23 cellular contexts compared by ENCODE assay signal in the genomic region with DNA sequence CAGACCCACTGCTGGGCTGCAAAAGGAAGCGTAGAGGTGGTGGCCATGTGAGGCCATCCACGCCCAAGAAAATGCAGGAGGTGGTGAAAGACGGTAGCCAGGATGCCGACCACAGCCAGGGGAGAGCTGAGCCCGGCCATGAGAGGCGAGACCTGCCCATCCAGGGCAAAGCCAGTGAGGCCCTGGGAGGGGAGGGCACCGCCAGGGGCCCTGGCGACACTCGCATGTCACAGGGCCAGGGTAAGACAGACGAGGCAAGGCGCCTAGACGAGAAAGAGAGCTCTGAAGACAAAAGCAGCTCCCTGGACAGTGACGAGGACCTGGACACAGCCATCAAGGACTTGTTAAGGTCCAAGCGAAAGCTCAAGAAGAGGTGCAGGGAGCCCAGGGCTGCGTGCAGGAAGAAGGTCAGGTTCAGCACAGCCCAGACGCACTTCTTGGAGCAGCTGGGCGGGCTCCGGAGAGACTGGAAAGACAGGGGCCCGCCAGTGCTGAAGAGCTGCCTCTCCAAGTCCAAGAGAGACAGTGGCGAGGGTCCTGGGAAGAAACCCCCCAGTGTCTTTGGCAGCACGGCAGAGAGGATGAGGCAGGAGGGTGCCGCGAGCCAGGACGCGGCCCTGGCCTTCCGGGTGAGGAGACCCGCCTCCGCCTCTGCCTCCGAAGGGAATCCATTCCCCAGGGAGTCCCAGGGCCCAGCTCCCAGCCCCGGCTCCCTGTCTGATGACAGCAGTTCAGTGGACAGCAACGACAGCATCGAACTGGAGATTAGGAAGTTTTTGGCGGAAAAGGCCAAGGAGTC. TPM values are rescaled to one million over a fixed set of nuclear protein-coding genes. Genes with fewer than 3 reads are reported as not detected.
"Had no signal": no experiment of that assay in that cellular context is flagged by ENCODE, and none has a peak within 500 bp of the region (broad histone marks: within the 10 kb centered on the region; RNA-seq: fewer than 3 reads in every experiment).

No MANE protein-coding gene starts in this region.

- H3K9me3 Mint-ChIP-seq: IgD-negative memory B cell had no signal

- H3K4me3 Mint-ChIP-seq: IgD-negative memory B cell had no signal

- H3K4me1 ChIP-seq: SJSA1 had no signal

- H3K9me3 ChIP-seq: SJSA1 had no signal

- H3K27ac ChIP-seq: HL-60, SJSA1, SK-N-MC had no signal

- H3K4me3 ChIP-seq: SJSA1, SK-N-MC had no signal

- H3K27me3 ChIP-seq: SJSA1 had no signal

- DNase-seq: KBM-7, MV-4-11, NCI-H1048, NCI-H1105, NCI-H1417, NCI-H1436 treated with DMSO at 0.1 percent for 48 hours, NCI-H1694, NCI-H187 treated with DMSO at 0.1 percent for 48 hours, NCI-H2029 treated with DMSO at 0.1 percent for 48 hours, NCI-H2227 treated with DMSO at 0.1 percent for 48 hours, NCI-H524, NCI-H69, NCI-H774, Right ventricle myocardium superior, RPMI8226, SIG-M5 had no signal

- H3K36me3 Mint-ChIP-seq: IgD-negative memory B cell had no signal

- H3K27ac Mint-ChIP-seq: IgD-negative memory B cell had no signal

RNA-seq across cellular contexts. Expression of a gene that starts 34.8 kb away (rescaled TPM):
- total RNA-seq: LHCN-M2, MCF 10A, Right ventricle myocardium superior, SJSA1 had no signal
- polyA plus RNA-seq: IgD-negative memory B cell had no signal

RNA-seq across cellular contexts. Expression of a gene that starts 59.5 kb away (rescaled TPM):
- total RNA-seq: LHCN-M2, MCF 10A, NCI-H460, Right ventricle myocardium superior, SJSA1 had no signal
- polyA plus RNA-seq: IgD-negative memory B cell had no signal
